Comparison of ENCODE assay signal across 16 cellular contexts in genomic region chr19:5125797-5126497, GRCh38.
DNase-seq lines count a peak whose midpoint lies in the region; ATAC-seq, FAIRE-seq and TF ChIP-seq lines count a peak whose summit lies in the region.
"Had no signal": no experiment of that assay in that cellular context is flagged by ENCODE, and none has a peak within 500 bp of the region (broad histone marks: within the 10 kb centered on the region; RNA-seq: fewer than 3 reads in every experiment).

No MANE protein-coding gene starts in this region.

- no peak for ATAC-seq in naive thymus-derived CD8-positive, alpha-beta T cell
- no peak for ATAC-seq in GM18909 (IDR thresholded peaks at IDR 0.05; ENCODE audit: poor library complexity, unreplicated experiment)
- ATAC-seq: PC-3 had no signal

- 69 to 74% methylated on average over 14 to 21 of the region's 21 CpGs for WGBS in endodermal cell (ENCODE audit: insufficient coverage in 1 of 2, insufficient read length in 1 of 2), 2 experiments
- 50 to 70% methylated on average over 7 to 10 of the region's 21 CpGs for WGBS in esophagus squamous epithelium, 2 donors

- TF ChIP-seq POLR2A in Peyer's patch (IDR thresholded peaks at IDR 0.05) (no peak), esophagus squamous epithelium (IDR thresholded peaks at IDR 0.05) (no peak)

- H3K36me3 ChIP-seq in KOPT-K1 (ENCODE audit: insufficient read depth, low read length), result peaks cover 8% of the 10 kb centered on the region; the same call in 1 of the 2 replicates
- H3K36me3 ChIP-seq in endodermal cell (ENCODE audit: control insufficient read depth, insufficient read depth, low read length), result peaks cover 12% of the 10 kb centered on the region
- peaks cover 2 to 8% of the 10 kb centered on the region in 2 donors for H3K36me3 ChIP-seq in kidney (ENCODE audit: control insufficient read depth in 1 of 2, insufficient read depth in 2 of 2, low read length in 2 of 2)
- H3K36me3 ChIP-seq in Peyer's patch, result peaks cover 0 to 33% (median 0%) of the 10 kb centered on the region in 3 donors
- H3K36me3 ChIP-seq in esophagus squamous epithelium, result peaks cover 0 to 90% (median 9%) of the 10 kb centered on the region in 3 donors

- no peak overlapping the region for H3K4me3 Mint-ChIP-seq in endodermal cell
- peak overlapping the region in 2 of 10 donors; percentile 14 to 15 for H3K4me3 Mint-ChIP-seq in naive thymus-derived CD8-positive, alpha-beta T cell
- H3K4me3 Mint-ChIP-seq: CD14-positive monocyte had no signal

- intact Hi-C loops in kidney (cut with DNase I), result no loop called here
- intact Hi-C loops in esophagus squamous epithelium (cut with DNase I), result no loop called here

- TF ChIP-seq CTCF in endodermal cell (conservative IDR thresholded peaks at IDR 0.05) (no peak), kidney (IDR thresholded peaks at IDR 0.05; ENCODE audit: borderline replicate concordance, extremely low read depth, insufficient read depth) (no peak), Peyer's patch (IDR thresholded peaks at IDR 0.05) (no peak), esophagus squamous epithelium (IDR thresholded peaks at IDR 0.05) (no peak)

- peaks cover 13% of the 10 kb centered on the region for H3K36me3 Mint-ChIP-seq in endodermal cell (ENCODE audit: low read depth)
- peaks cover 0 to 8% (median 5%) of the 10 kb centered on the region in 3 donors for H3K36me3 Mint-ChIP-seq in naive thymus-derived CD8-positive, alpha-beta T cell

- H3K9me3 ChIP-seq in KOPT-K1 (ENCODE audit: insufficient read depth, low read length, poor library complexity, severe bottlenecking) (no peaks in the 10 kb centered on the region), endodermal cell (ENCODE audit: control insufficient read depth, low read length) (no peaks in the 10 kb centered on the region), kidney (ENCODE audit: control insufficient read depth in 1 of 2, low read length in 2 of 2) (no peaks in the 10 kb centered on the region), Peyer's patch (no peaks in the 10 kb centered on the region), esophagus squamous epithelium (no peaks in the 10 kb centered on the region)
- H3K9me3 ChIP-seq: transverse colon had no signal

- no peaks in the 10 kb centered on the region for H3K9me3 Mint-ChIP-seq in endodermal cell
- no peaks in the 10 kb centered on the region for H3K9me3 Mint-ChIP-seq in naive thymus-derived CD8-positive, alpha-beta T cell

- peaks cover 26% of the 10 kb centered on the region for H3K4me1 Mint-ChIP-seq in endodermal cell
- H3K4me1 Mint-ChIP-seq in naive thymus-derived CD8-positive, alpha-beta T cell, result peaks cover 23 to 56% (median 44%) of the 10 kb centered on the region in 4 donors

- POLR2A ChIA-PET in naive thymus-derived CD8-positive, alpha-beta T cell (lab: Charles Lee), result interaction anchor here (1.2 kb wide), 1 partner anchor 13 kb away, joined by 4 read pairs; no protein-coding TSS in a partner anchor

- H3K4me3 ChIP-seq in endodermal cell (ENCODE audit: low read length) (no peak overlapping the region), kidney (ENCODE audit: low read length in 2 of 2) (no peak overlapping the region), Peyer's patch (no peak overlapping the region), esophagus squamous epithelium (no peak overlapping the region)
- H3K4me3 ChIP-seq: transverse colon had no signal

- H3K27me3 ChIP-seq in endodermal cell (ENCODE audit: control insufficient read depth, insufficient read depth, low read length, poor library complexity, severe bottlenecking), result no peaks in the 10 kb centered on the region
- no peaks in the 10 kb centered on the region for H3K27me3 ChIP-seq in Peyer's patch
- H3K27me3 ChIP-seq in esophagus squamous epithelium, result no peaks in the 10 kb centered on the region
- H3K27me3 ChIP-seq: transverse colon had no signal

- peak overlapping the region; percentile 70 for H3K27ac Mint-ChIP-seq in endodermal cell
- peak overlapping the region in 6 of 10 donors; percentile 50 to 88 (median 66) for H3K27ac Mint-ChIP-seq in naive thymus-derived CD8-positive, alpha-beta T cell
- H3K27ac Mint-ChIP-seq: CD14-positive monocyte had no signal

- peak overlapping the region; percentile 24 for H3K27ac ChIP-seq in KOPT-K1 (ENCODE audit: low read depth, low read length, poor library complexity, severe bottlenecking)
- peak overlapping the region; percentile 47 for H3K27ac ChIP-seq in endodermal cell (ENCODE audit: low read depth, low read length)
- H3K27ac ChIP-seq in kidney (ENCODE audit: low read depth in 2 of 2, low read length in 2 of 2), result no peak overlapping the region
- H3K27ac ChIP-seq in Peyer's patch, result peak overlapping the region in 1 of 4 donors; percentile 90
- H3K27ac ChIP-seq in esophagus squamous epithelium, result no peak overlapping the region
- H3K27ac ChIP-seq: transverse colon had no signal

- H3K27me3 Mint-ChIP-seq in endodermal cell (ENCODE audit: insufficient read depth), result no peaks in the 10 kb centered on the region
- no peaks in the 10 kb centered on the region for H3K27me3 Mint-ChIP-seq in naive thymus-derived CD8-positive, alpha-beta T cell

- DNase-seq in EL, result peak; percentile 19
- DNase-seq in endodermal cell, result peak; percentile 89
- DNase-seq in naive thymus-derived CD8-positive, alpha-beta T cell, result peak in 2 of 10 donors; percentile 23 to 50
- no peak for DNase-seq in kidney
- no peak for DNase-seq in Peyer's patch
- no peak for DNase-seq in esophagus squamous epithelium (lab: John Stamatoyannopoulos, UW)
- DNase-seq: effector CD8-positive, alpha-beta T cell; foreskin fibroblast; NCI-H1436 treated with DMSO at 0.1 percent for 48 hours; PC-3; transverse colon had no signal

- no peak for FAIRE-seq in kidney (lab: Jason Lieb, UNC)
- FAIRE-seq: bronchial epithelial cell, GM12891 had no signal

- H3K4me1 ChIP-seq in endodermal cell (ENCODE audit: control insufficient read depth, insufficient read depth, low read length) (peaks cover 8% of the 10 kb centered on the region), kidney (ENCODE audit: control insufficient read depth in 1 of 2, insufficient read depth in 1 of 2, low read depth in 1 of 2, low read length in 2 of 2) (no peaks in the 10 kb centered on the region), Peyer's patch (peaks cover 0 to 33% (median 15%) of the 10 kb centered on the region in 4 donors), esophagus squamous epithelium (peaks cover 0 to 22% (median 7%) of the 10 kb centered on the region in 3 donors)

- H3K9ac ChIP-seq in endodermal cell (ENCODE audit: extremely low read depth, low read length, poor library complexity, severe bottlenecking), result no peak overlapping the region
- no peak overlapping the region for H3K9ac ChIP-seq in kidney (ENCODE audit: low read length in 2 of 2)

Comparison
In these comparisons a context has a peak if more than half of its experiments do, and no peak if none do; other contexts are left out.
1. DNase-seq: peak in EL (single experiment) and endodermal cell (single experiment); none in kidney (single experiment), Peyer's patch (0 of 3) and esophagus squamous epithelium (single experiment).
2. H3K27ac ChIP-seq: peak in KOPT-K1 (single experiment) and endodermal cell (single experiment); none in kidney (0 of 2) and esophagus squamous epithelium (0 of 4).